Comparison of ENCODE assay signal across 9 cellular contexts in genomic region chr13:76879876-76880270, GRCh38. TPM values are rescaled to one million over a fixed set of nuclear protein-coding genes. Genes with fewer than 3 reads are reported as not detected.
DNase-seq lines count a peak whose midpoint lies in the region; ATAC-seq and TF ChIP-seq lines count a peak whose summit lies in the region.
"Had no signal": no experiment of that assay in that cellular context is flagged by ENCODE, and none has a peak within 500 bp of the region (broad histone marks: within the 10 kb centered on the region; RNA-seq: fewer than 3 reads in every experiment).

No MANE protein-coding gene starts in this region.

- H3K4me3 Mint-ChIP-seq in activated naive CD8-positive, alpha-beta T cell treated with anti-CD3 and anti-CD28 coated beads, Interleukin-2, amount 50 U/mL, for 24 hours = peak overlapping the region; percentile 67
- H3K4me3 Mint-ChIP-seq in naive thymus-derived CD4-positive, alpha-beta T cell = peak overlapping the region; percentile 56 to 87 (median 69)

- peaks cover 2% of the 10 kb centered on the region for H3K27me3 Mint-ChIP-seq in activated naive CD8-positive, alpha-beta T cell treated with anti-CD3 and anti-CD28 coated beads, Interleukin-2, amount 50 U/mL, for 24 hours
- peaks cover 0 to 13% (median 0%) of the 10 kb centered on the region in 5 donors for H3K27me3 Mint-ChIP-seq in naive thymus-derived CD4-positive, alpha-beta T cell

- H3K9me3 Mint-ChIP-seq in activated naive CD8-positive, alpha-beta T cell treated with anti-CD3 and anti-CD28 coated beads, Interleukin-2, amount 50 U/mL, for 24 hours = no peaks in the 10 kb centered on the region
- H3K9me3 Mint-ChIP-seq in naive thymus-derived CD4-positive, alpha-beta T cell = peaks cover 0 to 2% (median 0%) of the 10 kb centered on the region in 11 donors

- H3K36me3 Mint-ChIP-seq in activated naive CD8-positive, alpha-beta T cell treated with anti-CD3 and anti-CD28 coated beads, Interleukin-2, amount 50 U/mL, for 24 hours (ENCODE audit: low read depth) = peaks cover 5% of the 10 kb centered on the region
- no peaks in the 10 kb centered on the region for H3K36me3 Mint-ChIP-seq in naive thymus-derived CD4-positive, alpha-beta T cell

- ATAC-seq in HG02759 (IDR thresholded peaks at IDR 0.05; ENCODE audit: unreplicated experiment) (peak; percentile 31), HG03439 (IDR thresholded peaks at IDR 0.05; ENCODE audit: unreplicated experiment) (no peak)
- no peak for ATAC-seq in activated naive CD8-positive, alpha-beta T cell treated with anti-CD3 and anti-CD28 coated beads, Interleukin-2, amount 50 U/mL, for 24 hours
- no peak for ATAC-seq in naive thymus-derived CD4-positive, alpha-beta T cell

- peak overlapping the region; percentile 31 for H3K27ac ChIP-seq in naive thymus-derived CD4-positive, alpha-beta T cell (ENCODE audit: low read depth, low read length)

- CTCF ChIA-PET in naive thymus-derived CD4-positive, alpha-beta T cell (lab: Charles Lee) = interaction anchor here (0.5 to 1.4 kb wide), 9 partner anchors 16 to 1184 kb away, joined by 3 to 10 read pairs (median 4); no protein-coding TSS in a partner anchor
- CTCF ChIA-PET in HEK293T (lab: Yijun Ruan, JAX) = interaction anchor here (0.6 kb wide), 1 partner anchor 12 kb away, joined by 6 read pairs; no protein-coding TSS in a partner anchor

- H3K4me1 ChIP-seq in naive thymus-derived CD4-positive, alpha-beta T cell (ENCODE audit: control insufficient read depth in 2 of 2, insufficient read depth in 2 of 2, low read length in 2 of 2) = peaks cover under 1 to 21% of the 10 kb centered on the region in 2 donors
- no peaks in the 10 kb centered on the region for H3K4me1 ChIP-seq in HAP-1

- H3K27ac Mint-ChIP-seq in activated naive CD8-positive, alpha-beta T cell treated with anti-CD3 and anti-CD28 coated beads, Interleukin-2, amount 50 U/mL, for 24 hours = peak overlapping the region; percentile 74
- H3K27ac Mint-ChIP-seq in naive thymus-derived CD4-positive, alpha-beta T cell = peak overlapping the region; percentile 52 to 93 (median 78)

- POLR2A ChIA-PET in naive thymus-derived CD4-positive, alpha-beta T cell (lab: Charles Lee) = interaction anchor here (0.6 to 1.5 kb wide), 8 partner anchors 14 to 1336 kb away, joined by 3 to 11 read pairs (median 5); partner anchors contain the start of genes CLN5, FBXL3 and MYCBP2
- POLR2A ChIA-PET in HEK293T (lab: Yijun Ruan, JAX) = interaction anchor here (1.0 kb wide), 1 partner anchor 112 kb away, joined by 3 read pairs; the partner anchor contains the start of gene CLN5

- H3K36me3 ChIP-seq in naive thymus-derived CD4-positive, alpha-beta T cell (ENCODE audit: control insufficient read depth in 2 of 3, insufficient read depth in 3 of 3, low read length in 3 of 3) = no peaks in the 10 kb centered on the region
- H3K36me3 ChIP-seq in HAP-1 (replicated peaks) = no peaks in the 10 kb centered on the region

- H3K9me3 ChIP-seq in naive thymus-derived CD4-positive, alpha-beta T cell (ENCODE audit: control insufficient read depth in 2 of 3, low read length in 3 of 3) = no peaks in the 10 kb centered on the region
- no peaks in the 10 kb centered on the region for H3K9me3 ChIP-seq in HAP-1

- intact Hi-C loops in naive thymus-derived CD4-positive, alpha-beta T cell (cut with micrococcal nuclease) = loop anchor here (1.0 to 2.0 kb wide), 3 partner anchors 7 to 23 kb away; no protein-coding TSS in a partner anchor

- DNase-seq in G401 (ENCODE audit: low spot score) (peak; percentile 62), HEK293T (ENCODE audit: extremely low spot score) (no peak), HAP-1 (ENCODE audit: low spot score in 2 of 2) (no peak)
- no peak for DNase-seq in activated naive CD8-positive, alpha-beta T cell treated with anti-CD3 and anti-CD28 coated beads, Interleukin-2, amount 50 U/mL, for 24 hours
- no peak for DNase-seq in naive thymus-derived CD4-positive, alpha-beta T cell
- DNase-seq in stimulated activated CD4-positive, alpha-beta T cell treated with anti-CD3 and anti-CD28 coated beads, Interleukin-15, amount 100 ng/mL, for 24 hours = no peak
- DNase-seq: amniotic stem cell had no signal

- no peak overlapping the region for H3K4me3 ChIP-seq in naive thymus-derived CD4-positive, alpha-beta T cell (ENCODE audit: low read length)
- no peak overlapping the region for H3K4me3 ChIP-seq in HAP-1

- in situ Hi-C loops in G401 (cut with HindIII; ENCODE audit: low sequenced_read_pairs) = no loop called here
- in situ Hi-C loops in HAP-1 (cut with MboI; ENCODE audit: low sequenced_read_pairs) = no loop called here

- H3K4me1 Mint-ChIP-seq in activated naive CD8-positive, alpha-beta T cell treated with anti-CD3 and anti-CD28 coated beads, Interleukin-2, amount 50 U/mL, for 24 hours = peaks cover 46% of the 10 kb centered on the region
- peaks cover 22 to 57% (median 51%) of the 10 kb centered on the region in 7 donors for H3K4me1 Mint-ChIP-seq in naive thymus-derived CD4-positive, alpha-beta T cell

- no peaks in the 10 kb centered on the region for H3K27me3 ChIP-seq in naive thymus-derived CD4-positive, alpha-beta T cell (ENCODE audit: control insufficient read depth in 2 of 2, insufficient read depth in 2 of 2, low read length in 2 of 2)
- H3K27me3 ChIP-seq in HAP-1 (ENCODE audit: low read depth) = peaks cover 28% of the 10 kb centered on the region

TF ChIP-seq in HEK293T, 16 proteins besides CTCF, POLR2A, EP300 and RAD21:
- TF ChIP-seq TARDBP (IDR thresholded peaks at IDR 0.05) = no peak
- TF ChIP-seq FOXM1 (IDR thresholded peaks at IDR 0.05; ENCODE audit: borderline replicate concordance) = no peak
- TF ChIP-seq HDGF (IDR thresholded peaks at IDR 0.05; ENCODE audit: borderline replicate concordance) = no peak
- TF ChIP-seq ELF4 (IDR thresholded peaks at IDR 0.05) = no peak
- no peak for TF ChIP-seq BHLHE40 (IDR thresholded peaks at IDR 0.05; ENCODE audit: borderline replicate concordance)
- TF ChIP-seq SUZ12 (IDR thresholded peaks at IDR 0.05) = no peak
- no peak for TF ChIP-seq NFRKB (IDR thresholded peaks at IDR 0.05)
- TF ChIP-seq ZNF384 (IDR thresholded peaks at IDR 0.05) = no peak
- TF ChIP-seq PKNOX1 (IDR thresholded peaks at IDR 0.05) = no peak

RNA-seq across cellular contexts. Expression of gene KCTD12, which starts 6.3 kb away (rescaled TPM):
- 0.07 TPM in 1 of 2 replicates, not detected in the other for total RNA-seq in G401 (2014; rRNA removed; shearing (Covaris generic))
- total RNA-seq in naive thymus-derived CD4-positive, alpha-beta T cell = 10 to 100 TPM in 4 of 5 experiments, 1 to 10 TPM in 1; 7.6 to 48.0 (median 14.0) TPM
- polyA plus RNA-seq in naive thymus-derived CD4-positive, alpha-beta T cell = under 1 TPM; 0.61 to 0.72 TPM
